Comparison of ENCODE assay signal across 8 cellular contexts in the genomic region with DNA sequence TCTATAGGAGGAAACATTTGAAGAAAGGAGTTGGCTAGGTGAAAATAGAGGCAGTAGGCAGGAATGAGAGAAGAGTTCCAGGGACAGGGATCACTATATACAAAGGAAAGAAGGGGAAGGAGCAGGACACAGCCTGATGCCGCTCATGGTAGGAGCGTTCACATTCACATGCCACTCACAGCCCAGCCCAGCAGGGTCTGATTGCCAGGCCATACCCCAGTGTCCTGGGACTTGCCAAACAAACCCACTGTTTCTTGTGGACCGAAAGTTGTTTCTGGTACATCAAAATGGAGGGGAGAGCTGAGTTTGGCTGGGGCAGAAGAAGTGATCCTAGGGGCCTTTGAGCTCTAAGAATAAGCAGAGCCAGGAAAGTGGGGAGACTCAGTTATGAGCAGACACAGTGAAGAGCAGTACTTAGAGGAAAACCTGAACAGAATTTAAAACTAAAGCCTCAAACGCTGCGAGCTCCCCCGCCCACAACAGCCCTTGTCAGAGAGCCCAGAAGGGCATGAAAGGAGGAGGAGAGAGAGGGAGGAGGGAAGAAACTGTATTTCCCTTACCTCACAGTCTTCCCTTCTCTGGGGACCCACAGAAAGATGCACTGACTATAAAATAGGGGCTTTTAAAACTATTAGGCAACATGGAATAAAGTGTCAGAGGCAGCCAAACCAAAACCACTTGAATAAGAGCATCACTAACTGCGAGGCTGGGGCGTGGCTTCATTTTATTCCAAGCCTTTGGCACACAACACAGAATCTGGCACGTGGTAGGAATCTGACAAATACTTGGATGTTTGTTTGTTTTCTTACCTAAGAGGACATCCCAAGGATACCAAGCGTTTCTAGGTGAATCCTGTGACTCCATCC.
A peak's percentile ranks its signal among the peaks of the same experiment; 100 is the strongest.
DNase-seq lines count a peak whose midpoint lies in the region; ATAC-seq and TF ChIP-seq lines count a peak whose summit lies in the region.

No MANE protein-coding gene starts in this region.

- no peak overlapping the region for H3K4me3 ChIP-seq in LNCaP clone FGC (ENCODE audit: low read depth, low read length)
- H3K4me3 ChIP-seq in adrenal gland, result no peak overlapping the region
- no peak overlapping the region for H3K4me3 ChIP-seq in suprapubic skin

- no peak overlapping the region for H3K27ac ChIP-seq in adrenal gland
- peak overlapping the region; percentile 82 for H3K27ac ChIP-seq in suprapubic skin

- WGBS in adrenal gland, 4 donors, result 40 to 54% (median 45%) methylated on average over 10 of the region's 10 CpGs
- WGBS in suprapubic skin, result 27% methylated on average over 10 of the region's 10 CpGs

- DNase-seq in LNCaP clone FGC (ENCODE audit: low read depth), result peak; percentile 47
- DNase-seq in adrenal gland, result peak in 6 of 7 donors; percentile 44 to 78 (median 57)
- DNase-seq in left ventricle myocardium superior, result peak; percentile 52
- DNase-seq in suprapubic skin (ENCODE audit: low spot score in 2 of 2), result peak; percentile 89 to 90
- DNase-seq in stimulated activated naive CD4-positive, alpha-beta T cell (lab: John Stamatoyannopoulos, UW), result no peak

- H3K27me3 ChIP-seq in adrenal gland (no peaks in the 10 kb centered on the region), suprapubic skin (no peaks in the 10 kb centered on the region)

- H3K4me1 ChIP-seq in adrenal gland (replicated peaks in 1 of 2), result peaks cover 0 to 4% of the 10 kb centered on the region in 2 donors
- peaks cover 18% of the 10 kb centered on the region for H3K4me1 ChIP-seq in suprapubic skin

- H3K9me3 ChIP-seq in adrenal gland (replicated peaks in 1 of 3) (peaks cover 0 to 5% (median 0%) of the 10 kb centered on the region in 3 donors), suprapubic skin (no peaks in the 10 kb centered on the region)

- TF ChIP-seq CTCF in LNCaP clone FGC (IDR thresholded peaks at IDR 0.05; ENCODE audit: control insufficient read depth, extremely low read depth, insufficient read depth), result no peak
- TF ChIP-seq CTCF in adrenal gland (IDR thresholded peaks at IDR 0.05), result no peak
- no peak for TF ChIP-seq CTCF in suprapubic skin (IDR thresholded peaks at IDR 0.05)

- H3K36me3 ChIP-seq in adrenal gland (replicated peaks in 1 of 2) (no peaks in the 10 kb centered on the region), suprapubic skin (no peaks in the 10 kb centered on the region)

- peak; percentile 82 for ATAC-seq in left ventricle myocardium superior
- ATAC-seq in HG02798 (IDR thresholded peaks at IDR 0.05; ENCODE audit: poor library complexity, unreplicated experiment), result no peak
- ATAC-seq in GM21515 (IDR thresholded peaks at IDR 0.05; ENCODE audit: unreplicated experiment), result no peak
- ATAC-seq in HG03571 (IDR thresholded peaks at IDR 0.05; ENCODE audit: unreplicated experiment), result no peak

- TF ChIP-seq EP300 in suprapubic skin (IDR thresholded peaks at IDR 0.05), result no peak

- intact Hi-C loops in adrenal gland (cut with DNase I) (no loop called here), left ventricle myocardium superior (cut with micrococcal nuclease) (no loop called here)

- TF ChIP-seq POLR2A in adrenal gland (IDR thresholded peaks at IDR 0.05) (no peak), suprapubic skin (IDR thresholded peaks at IDR 0.05) (no peak)

Comparison
In these comparisons a context has a peak if more than half of its experiments do, and no peak if none do; other contexts are left out.
1. DNase-seq: peak in LNCaP clone FGC (single experiment), adrenal gland (6 of 7), left ventricle myocardium superior (single experiment) and suprapubic skin (2 of 2); none in stimulated activated naive CD4-positive, alpha-beta T cell (0 of 6).